ENCODE assay signal across 20 cellular contexts in the genomic region with DNA sequence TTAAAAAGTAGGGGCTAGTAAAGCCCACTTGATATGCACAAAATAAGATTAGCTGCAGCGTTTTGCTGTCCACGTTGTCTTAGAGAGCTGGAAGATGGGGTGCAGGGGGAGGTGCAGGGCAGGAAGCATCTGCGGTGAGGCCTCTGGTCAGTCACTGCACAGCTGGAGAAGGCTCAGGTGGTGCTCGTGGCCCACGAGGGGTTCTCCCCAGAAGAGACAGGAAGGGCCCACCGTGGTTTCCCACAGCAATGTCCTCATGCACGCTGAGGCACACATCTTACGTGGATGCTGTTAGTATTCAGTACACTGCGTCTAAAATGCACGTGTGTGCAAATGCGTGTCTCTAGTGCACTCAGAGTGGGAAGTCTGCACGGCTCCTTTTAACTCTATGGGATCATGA.
DNase-seq lines count a peak whose midpoint lies in the region; ATAC-seq, FAIRE-seq and TF ChIP-seq lines count a peak whose summit lies in the region.
"Had no signal": no experiment of that assay in that cellular context is flagged by ENCODE, and none has a peak within 500 bp of the region (broad histone marks: within the 10 kb centered on the region; RNA-seq: fewer than 3 reads in every experiment).

No MANE protein-coding gene starts in this region.

- POLR2A ChIA-PET in activated naive CD8-positive, alpha-beta T cell treated with anti-CD3 and anti-CD28 coated beads, Interleukin-2, amount 10 ng/mL, durations not matched to agents 7 days and 5 days (lab: Charles Lee): no interaction called here
- POLR2A ChIA-PET in H1 (lab: Charles Lee; ENCODE audit: partially characterized antibody) (no interaction called here), WTC11 (lab: Charles Lee) (no interaction called here)

- no peaks in the 10 kb centered on the region for H3K27me3 Mint-ChIP-seq in activated naive CD8-positive, alpha-beta T cell treated with anti-CD3 and anti-CD28 coated beads, Interleukin-2, amount 10 ng/mL, durations not matched to agents 7 days and 5 days
- no peaks in the 10 kb centered on the region for H3K27me3 Mint-ChIP-seq in activated naive CD8-positive, alpha-beta T cell treated with anti-CD3 and anti-CD28 coated beads for 36 hours
- H3K27me3 Mint-ChIP-seq in WTC11 (ENCODE audit: low read depth): no peaks in the 10 kb centered on the region; the same call in 1 of the 2 replicates
- H3K27me3 Mint-ChIP-seq: B cell had no signal

- no peak overlapping the region for H3K56ac ChIP-seq in H1 (replicated peaks; ENCODE audit: insufficient read length, low read depth, low read length)

- H3K36me3 ChIP-seq in Loucy (ENCODE audit: insufficient read depth, low read length): no peaks in the 10 kb centered on the region
- no peaks in the 10 kb centered on the region for H3K36me3 ChIP-seq in H1 (ENCODE audit: control insufficient read depth in 2 of 4, insufficient read depth in 4 of 4, low read length in 3 of 4)
- H3K36me3 ChIP-seq: HAP-1 had no signal

- FAIRE-seq in H1 (lab: Jason Lieb, UNC): no peak
- FAIRE-seq: GM12878 had no signal

- H3K27ac ChIP-seq in H1 (ENCODE audit: low read depth, low read length): no peak overlapping the region
- H3K27ac ChIP-seq: C4-2B, HL-60, KMS-11 had no signal

- H3K9ac ChIP-seq in Loucy (ENCODE audit: low read depth, low read length, poor library complexity, severe bottlenecking) (no peak overlapping the region), H1 (replicated peaks in 1 of 4; ENCODE audit: extremely low read depth in 1 of 4, low read depth in 3 of 4, low read length in 3 of 4) (no peak overlapping the region)
- H3K9ac ChIP-seq: KMS-11 had no signal

- peak overlapping the region; percentile 92; the same call in 1 of the 2 replicates for H2BK15ac ChIP-seq in H1 (ENCODE audit: low read length)

- no peak for TF ChIP-seq POLR2A in H1 (IDR thresholded peaks at IDR 0.05; ENCODE audit: control extremely low read depth in 1 of 2, low read depth in 2 of 2, low read length in 2 of 2)

- H3K79me1 ChIP-seq in H1 (ENCODE audit: low read depth, low read length): no peaks in the 10 kb centered on the region

- H2BK12ac ChIP-seq in H1 (ENCODE audit: low read depth, low read length): peak overlapping the region; percentile 4; the same call in 1 of the 2 replicates

- DNase-seq in activated naive CD8-positive, alpha-beta T cell treated with anti-CD3 and anti-CD28 coated beads, Interleukin-2, amount 10 ng/mL, durations not matched to agents 7 days and 5 days: no peak
- no peak for DNase-seq in activated naive CD8-positive, alpha-beta T cell treated with anti-CD3 and anti-CD28 coated beads for 36 hours
- DNase-seq in H1 (ENCODE audit: low read depth in 1 of 2, low spot score in 2 of 2) (no peak), WTC11 (ENCODE audit: low spot score) (no peak)
- DNase-seq: 8988T; CD4-positive, alpha-beta memory T cell; DMS153; DMS79; EL; GOT3 had no signal

- no peak overlapping the region for H2BK120ac ChIP-seq in H1 (replicated peaks; ENCODE audit: low read depth, low read length)

- no peak overlapping the region for H2AFZ ChIP-seq in Loucy (ENCODE audit: low read length)
- no peak overlapping the region for H2AFZ ChIP-seq in H1 (ENCODE audit: low read length)

- ATAC-seq in activated naive CD8-positive, alpha-beta T cell treated with anti-CD3 and anti-CD28 coated beads, Interleukin-2, amount 10 ng/mL, durations not matched to agents 7 days and 5 days (ENCODE audit: low read depth): peak; percentile 54
- ATAC-seq in WTC11 (no peak), GM21526 (IDR thresholded peaks at IDR 0.05; ENCODE audit: low FRiP score, unreplicated experiment) (no peak), GM18519 (IDR thresholded peaks at IDR 0.05; ENCODE audit: low FRiP score, unreplicated experiment) (no peak), HG03108 (IDR thresholded peaks at IDR 0.05; ENCODE audit: unreplicated experiment) (no peak)
- ATAC-seq: GM12878 had no signal

- no peak overlapping the region for H4K91ac ChIP-seq in H1 (replicated peaks; ENCODE audit: insufficient read length, low read length)

- H3K27ac Mint-ChIP-seq in activated naive CD8-positive, alpha-beta T cell treated with anti-CD3 and anti-CD28 coated beads, Interleukin-2, amount 10 ng/mL, durations not matched to agents 7 days and 5 days: no peak overlapping the region
- H3K27ac Mint-ChIP-seq in activated naive CD8-positive, alpha-beta T cell treated with anti-CD3 and anti-CD28 coated beads for 36 hours: no peak overlapping the region
- H3K27ac Mint-ChIP-seq in WTC11: no peak overlapping the region
- H3K27ac Mint-ChIP-seq: B cell; CD4-positive, alpha-beta memory T cell had no signal

- H4K5ac ChIP-seq in H1 (ENCODE audit: insufficient read length, low read depth, low read length): no peak overlapping the region

- H3K9me2 ChIP-seq in Loucy (replicated peaks; ENCODE audit: low read depth, low read length): no peaks in the 10 kb centered on the region

- H3K4me3 ChIP-seq in Loucy (ENCODE audit: low read length, poor library complexity, severe bottlenecking): no peak overlapping the region
- no peak overlapping the region for H3K4me3 ChIP-seq in H1 (ENCODE audit: extremely low read depth in 1 of 4, insufficient read depth in 2 of 4, low read depth in 3 of 4, low read length in 4 of 4)
- H3K4me3 ChIP-seq: GM12878, HAP-1 had no signal

- H3K18ac ChIP-seq in H1 (ENCODE audit: extremely low read depth, low read length): no peak overlapping the region

- TF ChIP-seq EP300 in H1 (IDR thresholded peaks at IDR 0.05; ENCODE audit: borderline replicate concordance in 1 of 2, low read depth in 2 of 2, low read length in 2 of 2): no peak

- H3K27me3 ChIP-seq in Loucy (ENCODE audit: insufficient read depth, low read length, poor library complexity, severe bottlenecking): no peaks in the 10 kb centered on the region
- H3K27me3 ChIP-seq in H1 (replicated peaks in 1 of 4; ENCODE audit: control insufficient read depth in 3 of 4, extremely low read depth in 1 of 4, insufficient read depth in 3 of 4, low read length in 3 of 4): no peaks in the 10 kb centered on the region

- H2BK5ac ChIP-seq in H1 (ENCODE audit: low read depth, low read length): no peak overlapping the region

- no peaks in the 10 kb centered on the region for H3K79me2 ChIP-seq in Loucy (ENCODE audit: insufficient read depth, low read length)
- H3K79me2 ChIP-seq in H1 (ENCODE audit: control insufficient read depth in 1 of 2, insufficient read depth in 2 of 2, low read length in 2 of 2): no peaks in the 10 kb centered on the region

- H3K4me2 ChIP-seq in Loucy (ENCODE audit: low read depth, low read length, poor library complexity, severe bottlenecking): peak overlapping the region; percentile 50
- H3K4me2 ChIP-seq in H1 (ENCODE audit: insufficient read depth in 1 of 2, low read depth in 2 of 2, low read length in 2 of 2): no peak overlapping the region
- H3K4me2 ChIP-seq: KMS-11 had no signal

- H3K23me2 ChIP-seq in H1 (ENCODE audit: low read depth, low read length): peaks cover 5% of the 10 kb centered on the region; the same call in 1 of the 2 replicates

- CTCF ChIA-PET in H1 (lab: Charles Lee; ENCODE audit: partially characterized antibody) (no interaction called here), WTC11 (lab: Charles Lee) (no interaction called here)

- TF ChIP-seq CTCF in Loucy (conservative IDR thresholded peaks at IDR 0.05; ENCODE audit: low read length): no peak
- TF ChIP-seq CTCF in H1 (IDR thresholded peaks at IDR 0.05; ENCODE audit: control extremely low read depth in 1 of 3, insufficient read depth in 1 of 3, low read depth in 1 of 3, low read length in 3 of 3): no peak
- TF ChIP-seq CTCF in WTC11 (IDR thresholded peaks at IDR 0.05): no peak

- no peak overlapping the region for H3K4me3 Mint-ChIP-seq in activated naive CD8-positive, alpha-beta T cell treated with anti-CD3 and anti-CD28 coated beads, Interleukin-2, amount 10 ng/mL, durations not matched to agents 7 days and 5 days
- no peak overlapping the region for H3K4me3 Mint-ChIP-seq in activated naive CD8-positive, alpha-beta T cell treated with anti-CD3 and anti-CD28 coated beads for 36 hours
- no peak overlapping the region for H3K4me3 Mint-ChIP-seq in WTC11
- H3K4me3 Mint-ChIP-seq: B cell had no signal

- H3K14ac ChIP-seq in H1 (ENCODE audit: insufficient read length): no peak overlapping the region

- H4K20me1 ChIP-seq in Loucy (ENCODE audit: insufficient read depth, low read length, poor library complexity, severe bottlenecking) (no peaks in the 10 kb centered on the region), H1 (replicated peaks in 1 of 2; ENCODE audit: control insufficient read depth in 1 of 2, insufficient read depth in 2 of 2, low read length in 2 of 2) (no peaks in the 10 kb centered on the region)

- no peak for TF ChIP-seq RAD21 in H1 (IDR thresholded peaks at IDR 0.05 in 1 of 2, conservative IDR thresholded peaks at IDR 0.05 in 1 of 2; ENCODE audit: low read depth in 2 of 2, low read length in 2 of 2)

- H3K9me3 Mint-ChIP-seq in activated naive CD8-positive, alpha-beta T cell treated with anti-CD3 and anti-CD28 coated beads, Interleukin-2, amount 10 ng/mL, durations not matched to agents 7 days and 5 days: no peaks in the 10 kb centered on the region
- no peaks in the 10 kb centered on the region for H3K9me3 Mint-ChIP-seq in activated naive CD8-positive, alpha-beta T cell treated with anti-CD3 and anti-CD28 coated beads for 36 hours
- H3K9me3 Mint-ChIP-seq in WTC11: peaks cover 22% of the 10 kb centered on the region
- H3K9me3 Mint-ChIP-seq: CD4-positive, alpha-beta memory T cell had no signal

- WGBS in H1 (ENCODE audit: extremely low coverage in 1 of 2, insufficient coverage in 1 of 2, insufficient read length in 1 of 2, insufficient replicate concordance in 2 of 2, low coverage in 1 of 2, low lambda C conversion rate in 2 of 2, missing lambda C conversion rate in 1 of 2), 2 experiments: 71% methylated on average over 12 of the region's 12 CpGs; no CpG with 5 or more reads in 1 of the 2 experiments

- H3F3A ChIP-seq in Loucy (ENCODE audit: low read depth): no peaks in the 10 kb centered on the region

- no peak overlapping the region for H3K4ac ChIP-seq in H1 (replicated peaks; ENCODE audit: insufficient read length, low read depth, low read length)

- peak overlapping the region; percentile 72; the same call in 1 of the 2 replicates for H2BK20ac ChIP-seq in H1 (ENCODE audit: low read length)

- no peaks in the 10 kb centered on the region for H3K4me1 ChIP-seq in Loucy (ENCODE audit: insufficient read depth, low read length, poor library complexity, severe bottlenecking)
- peaks cover 10 to 38% (median 18%) of the 10 kb centered on the region in 4 experiments for H3K4me1 ChIP-seq in H1 (replicated peaks in 1 of 4; ENCODE audit: control insufficient read depth in 3 of 4, insufficient read depth in 4 of 4, low read length in 3 of 4)
- H3K4me1 ChIP-seq: HAP-1 had no signal

- H3K9me3 ChIP-seq in Loucy (ENCODE audit: insufficient read depth, low read depth, low read length) (no peaks in the 10 kb centered on the region), H1 (ENCODE audit: insufficient read depth in 2 of 2, low read depth in 1 of 2, low read length in 1 of 2) (no peaks in the 10 kb centered on the region)
- H3K9me3 ChIP-seq: HAP-1 had no signal

- H3K36me3 Mint-ChIP-seq in activated naive CD8-positive, alpha-beta T cell treated with anti-CD3 and anti-CD28 coated beads, Interleukin-2, amount 10 ng/mL, durations not matched to agents 7 days and 5 days: no peaks in the 10 kb centered on the region
- H3K36me3 Mint-ChIP-seq in activated naive CD8-positive, alpha-beta T cell treated with anti-CD3 and anti-CD28 coated beads for 36 hours: no peaks in the 10 kb centered on the region
- H3K36me3 Mint-ChIP-seq in WTC11: peaks cover 21% of the 10 kb centered on the region; the same call in 1 of the 2 replicates
- H3K36me3 Mint-ChIP-seq: CD4-positive, alpha-beta memory T cell had no signal

- H3K23ac ChIP-seq in H1 (ENCODE audit: insufficient read length): no peak overlapping the region

- H4K8ac ChIP-seq in H1 (ENCODE audit: extremely low read depth, insufficient read depth, low read length): no peak overlapping the region

- no peak overlapping the region for H2AK5ac ChIP-seq in H1 (ENCODE audit: low read depth, low read length)

- H3K4me1 Mint-ChIP-seq in activated naive CD8-positive, alpha-beta T cell treated with anti-CD3 and anti-CD28 coated beads, Interleukin-2, amount 10 ng/mL, durations not matched to agents 7 days and 5 days: peaks cover 7% of the 10 kb centered on the region
- H3K4me1 Mint-ChIP-seq in activated naive CD8-positive, alpha-beta T cell treated with anti-CD3 and anti-CD28 coated beads for 36 hours: peaks cover 4% of the 10 kb centered on the region
- H3K4me1 Mint-ChIP-seq in WTC11: peaks cover 51% of the 10 kb centered on the region
- H3K4me1 Mint-ChIP-seq: B cell had no signal
